8 cellular contexts compared by ENCODE assay signal in the genomic region with DNA sequence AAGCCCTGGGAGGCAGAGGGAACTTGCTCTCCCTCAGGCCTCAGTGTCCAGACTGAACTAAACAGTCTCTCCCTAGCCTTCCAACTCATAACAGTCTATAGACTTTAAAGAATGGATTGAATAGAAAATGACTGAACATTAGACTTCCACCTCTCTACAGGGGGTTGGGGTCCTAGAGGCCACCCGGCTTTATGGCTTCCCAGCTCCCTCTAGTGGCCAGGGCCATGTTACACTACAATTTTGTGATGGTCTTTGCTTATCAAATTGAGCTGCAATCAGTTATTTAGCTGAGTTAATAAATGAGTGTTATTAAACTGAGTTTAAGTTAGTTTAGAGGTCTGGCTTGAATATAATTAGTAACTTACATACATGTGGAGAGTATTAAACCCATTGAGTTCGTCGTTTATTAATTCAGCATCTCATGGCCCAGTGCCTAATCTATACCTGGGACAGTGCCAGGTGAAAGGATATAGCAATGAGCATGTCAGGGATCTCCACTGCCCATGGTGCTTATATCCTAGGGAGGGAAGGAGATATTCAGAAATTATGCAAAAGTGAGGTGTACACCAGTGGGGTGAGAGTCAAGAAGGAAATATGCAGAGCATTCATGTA.
DNase-seq lines count a peak whose midpoint lies in the region; ATAC-seq and TF ChIP-seq lines count a peak whose summit lies in the region.

No MANE protein-coding gene starts in this region.

- no peak for DNase-seq in AG04450 (ENCODE audit: low read depth, low spot score)
- peak; percentile 57 for DNase-seq in GM13976 (ENCODE audit: low spot score)
- peak; percentile 49 for DNase-seq in LoVo (ENCODE audit: low spot score)
- DNase-seq in effector CD4-positive, alpha-beta T cell = peak; percentile 9
- no peak for DNase-seq in upper lobe of right lung
- no peak for DNase-seq in OCI-M2 (lab: John Stamatoyannopoulos, UW; ENCODE audit: unreplicated experiment)

- no peaks in the 10 kb centered on the region for H3K4me1 Mint-ChIP-seq in nephron

- no peaks in the 10 kb centered on the region for H3K36me3 Mint-ChIP-seq in nephron (ENCODE audit: low read depth)

- no peak overlapping the region for H3K27ac Mint-ChIP-seq in nephron

- in situ Hi-C loops in GM13976 (cut with MboI; ENCODE audit: low sequenced_read_pairs, unreplicated experiment) = loop anchor here (25.0 kb wide), 1 partner anchor 220 kb away; no protein-coding TSS in a partner anchor

- H3K4me3 ChIP-seq in AG04450 (ENCODE audit: low read depth, low read length) = no peak overlapping the region
- H3K4me3 ChIP-seq in WI38 (ENCODE audit: low read depth, low read length) = no peak overlapping the region
- no peak overlapping the region for H3K4me3 ChIP-seq in upper lobe of right lung

- no peaks in the 10 kb centered on the region for H3K9me3 Mint-ChIP-seq in nephron

- peaks cover 8% of the 10 kb centered on the region for H3K4me1 ChIP-seq in upper lobe of right lung

- peaks cover 23% of the 10 kb centered on the region for H3K27me3 Mint-ChIP-seq in nephron (ENCODE audit: low read depth)

- H3K9me3 ChIP-seq in AG04450 (ENCODE audit: control insufficient read depth, insufficient read depth, low read length) = no peaks in the 10 kb centered on the region
- no peaks in the 10 kb centered on the region for H3K9me3 ChIP-seq in upper lobe of right lung

- no peak overlapping the region for H3K4me3 Mint-ChIP-seq in nephron

- TF ChIP-seq CTCF in AG04450 (IDR thresholded peaks at IDR 0.05; ENCODE audit: low read depth, low read length) (peak; percentile 90), GM13976 (IDR thresholded peaks at IDR 0.05; ENCODE audit: borderline replicate concordance, control extremely low read depth, extremely low read depth, insufficient read depth, missing control alignments) (peak; percentile 80), WI38 (IDR thresholded peaks at IDR 0.05; ENCODE audit: low read depth, low read length) (peak; percentile 79), nephron (IDR thresholded peaks at IDR 0.05; ENCODE audit: unreplicated experiment in 3 of 3) (peak; percentile 38 to 70 (median 47)), upper lobe of right lung (IDR thresholded peaks at IDR 0.05) (peak; percentile 89)

- H3K27ac ChIP-seq in AG04450 (ENCODE audit: low read depth, low read length) (no peak overlapping the region), upper lobe of right lung (no peak overlapping the region)

- H3K36me3 ChIP-seq in upper lobe of right lung = no peaks in the 10 kb centered on the region

- intact Hi-C loops in upper lobe of right lung (cut with DNase I) = no loop called here

- ATAC-seq in upper lobe of right lung = peak; percentile 78

- H3K27me3 ChIP-seq in AG04450 (ENCODE audit: control insufficient read depth, insufficient read depth, low read length) (no peaks in the 10 kb centered on the region), upper lobe of right lung (no peaks in the 10 kb centered on the region)

- POLR2A ChIA-PET in AG04450 (lab: Yijun Ruan, JAX) = interaction anchor here (1.1 kb wide), 1 partner anchor 216 kb away, joined by 3 read pairs; no protein-coding TSS in a partner anchor

- CTCF ChIA-PET in AG04450 (lab: Charles Lee) = interaction anchor here (0.6 to 8.5 kb wide), 64 partner anchors 9 to 605 kb away, joined by 3 to 171 read pairs (median 6); no protein-coding TSS in a partner anchor

Comparison
In these comparisons a context has a peak if more than half of its experiments do, and no peak if none do; other contexts are left out.
1. DNase-seq: peak in GM13976 (single experiment), LoVo (single experiment) and effector CD4-positive, alpha-beta T cell (single experiment); none in AG04450 (single experiment), upper lobe of right lung (single experiment) and OCI-M2 (single experiment).
2. Peak in every context shown above with its lines, with median percentiles within 50 percentile points of each other: CTCF ChIP-seq.